ENCODE assay signal across 8 cellular contexts in genomic region chr17:3695723-3696411, GRCh38. TPM values are rescaled to one million over a fixed set of nuclear protein-coding genes. Genes with fewer than 3 reads are reported as not detected.
DNase-seq lines count a peak whose midpoint lies in the region; ATAC-seq and TF ChIP-seq lines count a peak whose summit lies in the region.

Gene P2RX5 (minus strand): TSS chr17:3696155. CDS start chr17:3696005, 150 bp downstream.

- POLR2A ChIA-PET in activated CD8-positive, alpha-beta memory T cell treated with anti-CD3 and anti-CD28 coated beads for 36 hours (lab: Charles Lee), result interaction anchor here (0.9 to 2.5 kb wide), 2 partner anchors 15 to 100 kb away, joined by 3 to 11 read pairs; no protein-coding TSS in a partner anchor
- POLR2A ChIA-PET in HEK293T (lab: Yijun Ruan, JAX), result no interaction called here

- H3K27ac ChIP-seq in Karpas-422 (ENCODE audit: low read length) (peak within 1 kb of the TSS; percentile 85), esophagus squamous epithelium (peak within 1 kb of the TSS in 1 of 4 donors; percentile 9)

- peak within 1 kb of the TSS; percentile 23 for H3K4me3 Mint-ChIP-seq in neural crest cell

- CTCF ChIA-PET in activated CD8-positive, alpha-beta memory T cell treated with anti-CD3 and anti-CD28 coated beads for 36 hours (lab: Charles Lee), result interaction anchor here (1.0 to 2.8 kb wide), 7 partner anchors 11 to 143 kb away, joined by 3 to 14 read pairs (median 5); no protein-coding TSS in a partner anchor
- CTCF ChIA-PET in HEK293T (lab: Yijun Ruan, JAX), result no interaction called here

- no peaks in the 10 kb centered on the region for H3K9me3 Mint-ChIP-seq in neural crest cell

- ATAC-seq in GM21737 (IDR thresholded peaks at IDR 0.05; ENCODE audit: unreplicated experiment), result no peak

- H3K27ac Mint-ChIP-seq in neural crest cell (ENCODE audit: unreplicated experiment), result no peak within 1 kb of the TSS

- no peaks in the 10 kb centered on the region for H3K9me3 ChIP-seq in Karpas-422 (ENCODE audit: low read length)
- H3K9me3 ChIP-seq in esophagus squamous epithelium, result peaks cover 0 to 10% (median 8%) of the 10 kb centered on the region in 3 donors

- peaks cover 28% of the 10 kb centered on the region for H3K79me2 ChIP-seq in Karpas-422 (ENCODE audit: low read length)

- TF ChIP-seq POLR2A in esophagus squamous epithelium (IDR thresholded peaks at IDR 0.05), result peak in 1 of 4 donors; percentile 30

- peak within 1 kb of the TSS; percentile 85 for H3K9ac ChIP-seq in Karpas-422 (ENCODE audit: low read length)

- H3K9me2 ChIP-seq in Karpas-422 (replicated peaks; ENCODE audit: insufficient read depth, low read length), result no peaks in the 10 kb centered on the region

- H3K4me1 ChIP-seq in Karpas-422 (ENCODE audit: low read length) (peaks cover 44% of the 10 kb centered on the region), esophagus squamous epithelium (peaks cover 7 to 25% (median 8%) of the 10 kb centered on the region in 3 donors)

- peak within 1 kb of the TSS; percentile 79 for H3K4me3 ChIP-seq in Karpas-422 (ENCODE audit: low read length)
- H3K4me3 ChIP-seq in esophagus squamous epithelium, result peak within 1 kb of the TSS; percentile 34 to 68 (median 43)

- H2AFZ ChIP-seq in Karpas-422 (ENCODE audit: low read length), result peak within 1 kb of the TSS; percentile 21; the same call in 1 of the 2 replicates

- TF ChIP-seq CTCF in esophagus squamous epithelium (IDR thresholded peaks at IDR 0.05) (no peak), neural crest cell (conservative IDR thresholded peaks at IDR 0.05) (no peak)

- H3K36me3 ChIP-seq in Karpas-422 (ENCODE audit: insufficient read depth, low read length) (no peaks in the 10 kb centered on the region), esophagus squamous epithelium (no peaks in the 10 kb centered on the region)

- WGBS in esophagus squamous epithelium, 2 donors, result 0 to 2% methylated on average over 14 to 22 of the region's 65 CpGs

- peaks cover 4% of the 10 kb centered on the region for H3K4me1 Mint-ChIP-seq in neural crest cell

- H3K27me3 ChIP-seq in Karpas-422 (ENCODE audit: low read length), result no peaks in the 10 kb centered on the region
- H3K27me3 ChIP-seq in esophagus squamous epithelium, result peaks cover 5 to 76% (median 8%) of the 10 kb centered on the region in 4 donors

- peaks cover 6% of the 10 kb centered on the region for H4K20me1 ChIP-seq in Karpas-422 (ENCODE audit: insufficient read depth, low read depth, low read length)

- DNase-seq in EL (peak; percentile 22), Karpas-422 (peak; percentile 91), esophagus squamous epithelium (lab: John Stamatoyannopoulos, UW) (no peak), neural crest cell (ENCODE audit: low read depth, low spot score) (no peak), hippocampal formation (lab: John Stamatoyannopoulos, UW) (no peak), HEK293T (ENCODE audit: extremely low spot score) (no peak)

- H3K4me2 ChIP-seq in Karpas-422 (ENCODE audit: low read depth, low read length, poor library complexity, severe bottlenecking), result peak within 1 kb of the TSS; percentile 86

- no peaks in the 10 kb centered on the region for H3K36me3 Mint-ChIP-seq in neural crest cell (ENCODE audit: low read depth)

- H3K27me3 Mint-ChIP-seq in neural crest cell (ENCODE audit: low read depth), result peaks cover 67% of the 10 kb centered on the region

- intact Hi-C loops in esophagus squamous epithelium (cut with DNase I), result no loop called here

TF ChIP-seq in HEK293T, 16 proteins besides CTCF, POLR2A, EP300 and RAD21:
- no peak for TF ChIP-seq FOXM1 (IDR thresholded peaks at IDR 0.05; ENCODE audit: borderline replicate concordance)
- TF ChIP-seq PKNOX1 (IDR thresholded peaks at IDR 0.05), result no peak
- TF ChIP-seq BHLHE40 (IDR thresholded peaks at IDR 0.05; ENCODE audit: borderline replicate concordance), result no peak
- no peak for TF ChIP-seq LEF1 (IDR thresholded peaks at IDR 0.05; ENCODE audit: borderline replicate concordance)
- no peak for TF ChIP-seq L3MBTL2 (conservative IDR thresholded peaks at IDR 0.05)
- TF ChIP-seq SP1 (IDR thresholded peaks at IDR 0.05), result no peak
- no peak for TF ChIP-seq ELF4 (IDR thresholded peaks at IDR 0.05)
- no peak for TF ChIP-seq CTBP1 (IDR thresholded peaks at IDR 0.05; ENCODE audit: borderline replicate concordance)
- TF ChIP-seq HDGF (IDR thresholded peaks at IDR 0.05; ENCODE audit: borderline replicate concordance), result no peak
- no peak for TF ChIP-seq TARDBP (IDR thresholded peaks at IDR 0.05)
- no peak for TF ChIP-seq SUZ12 (IDR thresholded peaks at IDR 0.05)
- TF ChIP-seq ARNT (IDR thresholded peaks at IDR 0.05), result no peak
- no peak for TF ChIP-seq ZNF384 (IDR thresholded peaks at IDR 0.05)
- no peak for TF ChIP-seq NFRKB (IDR thresholded peaks at IDR 0.05)
- no peak for TF ChIP-seq FOXA1 (IDR thresholded peaks at IDR 0.05)
- TF ChIP-seq FOXK2 (IDR thresholded peaks at IDR 0.05), result no peak

RNA-seq across cellular contexts. Expression of gene P2RX5, which starts in this region (rescaled TPM):
- 60.4 and 86.1 TPM in 2 replicates for total RNA-seq in Karpas-422 (2014; rRNA removed; shearing (Covaris generic); ENCODE audit: low replicate concordance)
- 10 to 100 TPM; 15.4 to 16.5 TPM for total RNA-seq in activated CD8-positive, alpha-beta memory T cell treated with anti-CD3 and anti-CD28 coated beads for 36 hours
- total RNA-seq in esophagus squamous epithelium, result 1 to 10 TPM in 1 of 4 donors, under 1 TPM in 2, not detected in 1; 0.38 to 1.1 (median 0.97) TPM
- 0.61 and 1.6 TPM in 2 replicates for total RNA-seq in neural crest cell

Comparison
In these comparisons a context has a peak if more than half of its experiments do, and no peak if none do; other contexts are left out.
1. DNase-seq: peak in EL (single experiment) and Karpas-422 (single experiment); none in esophagus squamous epithelium (single experiment), neural crest cell (single experiment), hippocampal formation (0 of 2) and HEK293T (single experiment).